In genomic region chr15:88913017-88913849, GRCh38 we compare ENCODE assay signal across 8 cellular contexts. TPM values are rescaled to one million over a fixed set of nuclear protein-coding genes. Genes with fewer than 3 reads are reported as not detected.
A peak's percentile ranks its signal among the peaks of the same experiment; 100 is the strongest.
DNase-seq lines count a peak whose midpoint lies in the region; ATAC-seq and TF ChIP-seq lines count a peak whose summit lies in the region.

A gene with protein sequence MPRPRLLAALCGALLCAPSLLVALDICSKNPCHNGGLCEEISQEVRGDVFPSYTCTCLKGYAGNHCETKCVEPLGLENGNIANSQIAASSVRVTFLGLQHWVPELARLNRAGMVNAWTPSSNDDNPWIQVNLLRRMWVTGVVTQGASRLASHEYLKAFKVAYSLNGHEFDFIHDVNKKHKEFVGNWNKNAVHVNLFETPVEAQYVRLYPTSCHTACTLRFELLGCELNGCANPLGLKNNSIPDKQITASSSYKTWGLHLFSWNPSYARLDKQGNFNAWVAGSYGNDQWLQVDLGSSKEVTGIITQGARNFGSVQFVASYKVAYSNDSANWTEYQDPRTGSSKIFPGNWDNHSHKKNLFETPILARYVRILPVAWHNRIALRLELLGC (minus strand): TSS chr15:88913379. CDS start chr15:88913319, 60 bp downstream.

- no peaks in the 10 kb centered on the region for H4K20me1 ChIP-seq in OCI-LY1 (ENCODE audit: insufficient read depth, low read length)

- H3K4me1 ChIP-seq in OCI-LY1 (ENCODE audit: insufficient read depth, low read length, severe bottlenecking) = peaks cover 18% of the 10 kb centered on the region
- peaks cover 0 to 5% of the 10 kb centered on the region in 2 donors for H3K4me1 ChIP-seq in mucosa of rectum (ENCODE audit: control insufficient read depth in 2 of 2, insufficient read depth in 2 of 2, low read length in 2 of 2)

- peak within 1 kb of the TSS; percentile 76 for H3K4me3 ChIP-seq in OCI-LY1 (ENCODE audit: low read depth, low read length, poor library complexity, severe bottlenecking)
- peak within 1 kb of the TSS; percentile 77 for H3K4me3 ChIP-seq in epithelial cell of proximal tubule (ENCODE audit: low read depth, low read length)
- peak within 1 kb of the TSS; percentile 69 to 70 for H3K4me3 ChIP-seq in mucosa of rectum (ENCODE audit: low read length in 2 of 2)

- H3K27ac ChIP-seq in OCI-LY1 (ENCODE audit: low read depth, low read length, poor library complexity, severe bottlenecking) (peak within 1 kb of the TSS; percentile 9), mucosa of rectum (ENCODE audit: low read depth in 2 of 2, low read length in 2 of 2) (peak within 1 kb of the TSS; percentile 52 to 55)

- no peaks in the 10 kb centered on the region for H3K9me2 ChIP-seq in OCI-LY1 (ENCODE audit: low read depth, low read length)

- H3K9ac ChIP-seq in OCI-LY1 (ENCODE audit: low read length) (peak within 1 kb of the TSS; percentile 75), mucosa of rectum (ENCODE audit: low read depth in 1 of 2, low read length in 2 of 2) (peak within 1 kb of the TSS; percentile 44 to 71)

- H3K27me3 ChIP-seq in OCI-LY1 (ENCODE audit: insufficient read depth, low read length) (no peaks in the 10 kb centered on the region), mucosa of rectum (ENCODE audit: control insufficient read depth in 2 of 2, insufficient read depth in 2 of 2, low read length in 2 of 2) (peaks cover 0 to 2% of the 10 kb centered on the region in 2 donors)

- ATAC-seq in HG03064 (IDR thresholded peaks at IDR 0.05; ENCODE audit: low read depth, unreplicated experiment) = peak; percentile 87

- peak; percentile 38 for DNase-seq in SIG-M5 treated with dmso at 0.1 percent for 504 hours (lab: John Stamatoyannopoulos, UW; ENCODE audit: unreplicated experiment)
- no peak for DNase-seq in SIG-M5 (lab: John Stamatoyannopoulos, UW)
- peak; percentile 64 for DNase-seq in activated T-cell treated with anti-CD3 and anti-CD28 coated beads for 48 hours (ENCODE audit: low read depth)
- DNase-seq in epithelial cell of proximal tubule (ENCODE audit: low read depth) = no peak
- peak; percentile 86 for DNase-seq in stimulated activated CD8-positive, alpha-beta memory T cell treated with anti-CD3 and anti-CD28 coated beads, Interleukin-4, amount 100 ng/mL, for 48 hours

- no peaks in the 10 kb centered on the region for H3F3A ChIP-seq in OCI-LY1 (ENCODE audit: insufficient read depth, low read length)

- H3K9me3 ChIP-seq in OCI-LY1 (ENCODE audit: low read length) (no peaks in the 10 kb centered on the region), mucosa of rectum (ENCODE audit: control insufficient read depth in 2 of 2, low read length in 2 of 2) (no peaks in the 10 kb centered on the region)

- H3K79me2 ChIP-seq in OCI-LY1 (ENCODE audit: insufficient read depth, low read length) = no peaks in the 10 kb centered on the region

- no peak for TF ChIP-seq CTCF in OCI-LY1 (IDR thresholded peaks at IDR 0.05; ENCODE audit: low read length)
- TF ChIP-seq CTCF in epithelial cell of proximal tubule (conservative IDR thresholded peaks at IDR 0.05; ENCODE audit: low read depth, low read length) = no peak

- H3K36me3 ChIP-seq in OCI-LY1 (ENCODE audit: insufficient read depth, low read length) (no peaks in the 10 kb centered on the region), mucosa of rectum (ENCODE audit: control insufficient read depth in 2 of 2, insufficient read depth in 2 of 2, low read length in 2 of 2) (no peaks in the 10 kb centered on the region)

- H3K4me2 ChIP-seq in OCI-LY1 (ENCODE audit: low read length) = peak within 1 kb of the TSS; percentile 83

- peak within 1 kb of the TSS; percentile 61; the same call in 1 of the 2 replicates for H2AFZ ChIP-seq in OCI-LY1 (ENCODE audit: low read length)

RNA-seq across cellular contexts. Expression of the gene that starts here (rescaled TPM):
- 68.9 and 135 TPM in 2 replicates for total RNA-seq in epithelial cell of proximal tubule

Comparison
In these comparisons a context has a peak if more than half of its experiments do, and no peak if none do; other contexts are left out.
1. DNase-seq: peak in SIG-M5 treated with dmso at 0.1 percent for 504 hours (single experiment), activated T-cell treated with anti-CD3 and anti-CD28 coated beads for 48 hours (single experiment) and stimulated activated CD8-positive, alpha-beta memory T cell treated with anti-CD3 and anti-CD28 coated beads, Interleukin-4, amount 100 ng/mL, for 48 hours (single experiment); none in SIG-M5 (single experiment) and epithelial cell of proximal tubule (single experiment).
2. Peak in every context shown above with its lines, with median percentiles within 50 percentile points of each other: H3K4me3 ChIP-seq.